8 cellular contexts compared by ENCODE assay signal in genomic region chr1:70355111-70355407, GRCh38. TPM values are rescaled to one million over a fixed set of nuclear protein-coding genes. Genes with fewer than 3 reads are reported as not detected.
DNase-seq lines count a peak whose midpoint lies in the region; ATAC-seq and TF ChIP-seq lines count a peak whose summit lies in the region.

No MANE protein-coding gene starts in this region.

- peak overlapping the region; percentile 5 for H4K8ac ChIP-seq in mesenchymal stem cell (ENCODE audit: low read length)

- H3K36me3 ChIP-seq in cardiac muscle cell (no peaks in the 10 kb centered on the region), brain microvascular endothelial cell (replicated peaks) (no peaks in the 10 kb centered on the region), mesenchymal stem cell (ENCODE audit: control insufficient read depth in 1 of 2, insufficient read depth in 2 of 2, low read depth in 1 of 2, low read length in 2 of 2) (peaks cover 3 to 8% of the 10 kb centered on the region in 2 experiments), upper lobe of left lung (peaks cover 0 to 4% (median 0%) of the 10 kb centered on the region in 4 donors)

- no peaks in the 10 kb centered on the region for H3K9me3 ChIP-seq in cardiac muscle cell (ENCODE audit: low read depth)
- H3K9me3 ChIP-seq in mesenchymal stem cell (ENCODE audit: control insufficient read depth, low read length), result no peaks in the 10 kb centered on the region
- H3K9me3 ChIP-seq in upper lobe of left lung, result no peaks in the 10 kb centered on the region

- H2AK5ac ChIP-seq in mesenchymal stem cell (ENCODE audit: low read length, severe bottlenecking), result peak overlapping the region; percentile 24

- peak overlapping the region; percentile 48 for H2AFZ ChIP-seq in mesenchymal stem cell (ENCODE audit: low read depth, low read length)

- peak overlapping the region; percentile 49 for H3K4me3 ChIP-seq in cardiac muscle cell
- H3K4me3 ChIP-seq in brain microvascular endothelial cell (ENCODE audit: low read depth, low read length), result peak overlapping the region; percentile 94
- H3K4me3 ChIP-seq in mesenchymal stem cell (ENCODE audit: insufficient read depth in 1 of 2, low read depth in 1 of 2, low read length in 2 of 2), result peak overlapping the region; percentile 80 to 99
- H3K4me3 ChIP-seq in upper lobe of left lung, result peak overlapping the region; percentile 72 to 90 (median 84)

- H3K4me1 ChIP-seq in cardiac muscle cell (ENCODE audit: low read depth) (peaks cover 4% of the 10 kb centered on the region), mesenchymal stem cell (ENCODE audit: control insufficient read depth, insufficient read depth, low read depth, low read length) (peaks cover 7% of the 10 kb centered on the region), upper lobe of left lung (peaks cover 11 to 44% (median 28%) of the 10 kb centered on the region in 4 donors)

- no peak overlapping the region for H2BK5ac ChIP-seq in mesenchymal stem cell (ENCODE audit: low read depth, low read length, poor library complexity, severe bottlenecking)

- TF ChIP-seq POLR2A in upper lobe of left lung (IDR thresholded peaks at IDR 0.05), result no peak

- peaks cover 6% of the 10 kb centered on the region for H3K79me1 ChIP-seq in mesenchymal stem cell (replicated peaks; ENCODE audit: low read length, poor library complexity, severe bottlenecking)

- no peak overlapping the region for H4K91ac ChIP-seq in mesenchymal stem cell (ENCODE audit: low read length)

- H3K23ac ChIP-seq in mesenchymal stem cell (ENCODE audit: low read length in 2 of 2), result no peak overlapping the region

- DNase-seq in cardiac muscle cell (ENCODE audit: low read depth in 1 of 2, low spot score in 1 of 2) (no peak), cardiac septum (ENCODE audit: low spot score) (no peak), brain microvascular endothelial cell (no peak), mesenchymal stem cell (no peak), upper lobe of left lung (no peak)
- DNase-seq in stimulated activated CD4-positive, alpha-beta T cell treated with anti-CD3 and anti-CD28 coated beads, Interleukin-4, amount 100 ng/mL, for 24 hours, result no peak

- TF ChIP-seq CTCF in cardiac muscle cell (IDR thresholded peaks at IDR 0.05; ENCODE audit: low read depth, low read length) (no peak), brain microvascular endothelial cell (IDR thresholded peaks at IDR 0.05; ENCODE audit: low read depth, low read length, missing control alignments) (no peak), upper lobe of left lung (IDR thresholded peaks at IDR 0.05) (no peak)

- H3K27me3 ChIP-seq in cardiac muscle cell, result no peaks in the 10 kb centered on the region
- no peaks in the 10 kb centered on the region for H3K27me3 ChIP-seq in brain microvascular endothelial cell (replicated peaks)
- H3K27me3 ChIP-seq in mesenchymal stem cell (ENCODE audit: control insufficient read depth in 1 of 2, insufficient read depth in 1 of 2, low read length in 2 of 2), result no peaks in the 10 kb centered on the region
- no peaks in the 10 kb centered on the region for H3K27me3 ChIP-seq in upper lobe of left lung

- peak overlapping the region; percentile 50 for H2BK120ac ChIP-seq in mesenchymal stem cell (ENCODE audit: low read depth, low read length)

- in situ Hi-C loops in brain microvascular endothelial cell (cut with HindIII; ENCODE audit: low pct_ligation_motif_present, low sequenced_read_pairs), result no loop called here

- intact Hi-C loops in cardiac septum (cut with DNase I), result loop anchor here (2.0 to 10.0 kb wide), 2 partner anchors 56 to 130 kb away; partner anchors contain the start of genes CTH and SRSF11

- 29% methylated on average over 6 of the region's 6 CpGs for WGBS in mesenchymal stem cell
- 62 to 71% methylated on average over 6 of the region's 6 CpGs for WGBS in upper lobe of left lung, 2 donors

- H3K27ac ChIP-seq in cardiac muscle cell, result peak overlapping the region; percentile 93
- H3K27ac ChIP-seq in brain microvascular endothelial cell, result peak overlapping the region; percentile 95
- H3K27ac ChIP-seq in mesenchymal stem cell (ENCODE audit: low read length, poor library complexity, severe bottlenecking), result peak overlapping the region; percentile 88
- H3K27ac ChIP-seq in upper lobe of left lung, result peak overlapping the region; percentile 95 to 98 (median 95)

- ATAC-seq in upper lobe of left lung (ENCODE audit: low FRiP score in 2 of 2) (no peak), GM18517 (IDR thresholded peaks at IDR 0.05; ENCODE audit: unreplicated experiment) (no peak), HG03108 (IDR thresholded peaks at IDR 0.05; ENCODE audit: unreplicated experiment) (no peak)

- H2BK12ac ChIP-seq in mesenchymal stem cell (ENCODE audit: low read length in 2 of 2), result no peak overlapping the region

- no peak for TF ChIP-seq EP300 in upper lobe of left lung (IDR thresholded peaks at IDR 0.05)

- peak overlapping the region in 1 of 2 experiments; percentile 88 for H3K18ac ChIP-seq in mesenchymal stem cell (ENCODE audit: low read depth in 1 of 2, low read length in 2 of 2)

- H3K4me2 ChIP-seq in mesenchymal stem cell (ENCODE audit: low read length, poor library complexity, severe bottlenecking), result peak overlapping the region; percentile 9

- H3K9ac ChIP-seq in mesenchymal stem cell (ENCODE audit: low read length), result peak overlapping the region; percentile 100

- no peak overlapping the region for H2BK15ac ChIP-seq in mesenchymal stem cell (ENCODE audit: low read depth, poor library complexity, severe bottlenecking)

- peak overlapping the region in 1 of 2 experiments; percentile 16 for H3K14ac ChIP-seq in mesenchymal stem cell (ENCODE audit: low read length in 2 of 2)

- peak overlapping the region in 1 of 2 experiments; percentile 63 for H3K4ac ChIP-seq in mesenchymal stem cell (ENCODE audit: low read depth in 1 of 2, low read length in 2 of 2)

RNA-seq across cellular contexts. Expression of gene ANKRD13C, which starts 0.5 kb away (rescaled TPM):
- total RNA-seq in cardiac muscle cell (20.5 and 26.3 TPM in 2 replicates), cardiac septum (11.8 TPM), upper lobe of left lung (10 to 100 TPM; 13.0 to 37.4 (median 20.6) TPM)
- polyA plus RNA-seq in cardiac muscle cell, result 18.2 and 18.8 TPM in 2 replicates
- 22.4 TPM for polyA plus RNA-seq in mesenchymal stem cell (2013, experiment 1 of 2)
- 23.5 TPM for polyA plus RNA-seq in mesenchymal stem cell (2013, experiment 2 of 2)

RNA-seq across cellular contexts. Expression of gene CTH, which starts 56.0 kb away (rescaled TPM):
- 4.3 and 4.8 TPM in 2 replicates for total RNA-seq in cardiac muscle cell
- 4.0 and 6.5 TPM in 2 replicates for polyA plus RNA-seq in cardiac muscle cell
- 0.43 TPM for total RNA-seq in cardiac septum
- polyA plus RNA-seq in mesenchymal stem cell (2013, experiment 1 of 2), result 5.9 TPM
- polyA plus RNA-seq in mesenchymal stem cell (2013, experiment 2 of 2), result 6.1 TPM
- total RNA-seq in upper lobe of left lung, result 1 to 10 TPM; 2.4 to 9.7 (median 5.9) TPM
